In the genomic region with DNA sequence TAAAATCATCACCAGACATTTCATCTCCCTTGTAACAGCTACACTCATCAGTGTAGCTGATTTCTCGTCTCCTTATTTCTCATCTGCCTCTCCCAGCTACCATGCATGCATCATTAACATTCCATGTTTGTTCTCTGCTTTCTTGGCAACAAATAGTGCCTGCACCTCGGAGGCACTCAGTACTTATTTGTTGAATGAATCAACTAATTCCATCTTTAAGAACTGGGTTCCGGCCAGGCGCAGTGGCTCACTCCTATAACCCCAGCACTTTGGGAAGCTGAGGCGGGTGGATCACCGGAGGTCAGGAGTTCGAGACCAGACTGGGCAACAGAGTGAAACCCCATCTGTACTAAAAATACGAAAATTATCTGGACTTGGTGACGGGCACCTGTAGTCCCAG, we compare ENCODE assay signal across 24 cellular contexts.
"Had no signal": no experiment of that assay in that cellular context is flagged by ENCODE, and none has a peak within 500 bp of the region (broad histone marks: within the 10 kb centered on the region; RNA-seq: fewer than 3 reads in every experiment).

No MANE protein-coding gene starts in this region.

- H3K27ac ChIP-seq: dorsolateral prefrontal cortex, hepatocyte, neural progenitor cell, ovary, suprapubic skin, thyroid gland, upper lobe of left lung, uterus had no signal

- H3K9ac ChIP-seq: neural progenitor cell had no signal

- H3K36me3 ChIP-seq: neural progenitor cell, ovary, suprapubic skin, thyroid gland, upper lobe of left lung, uterus had no signal

- H3K9me3 ChIP-seq: ovary, suprapubic skin, thyroid gland, upper lobe of left lung, uterus had no signal

- H3K4me3 ChIP-seq: dorsolateral prefrontal cortex, hepatocyte, lung, neural progenitor cell, ovary, smooth muscle cell, suprapubic skin, thyroid gland, upper lobe of left lung, uterus had no signal

- H3K4me1 ChIP-seq: uterus had no signal

- H3K27me3 ChIP-seq: hepatocyte, ovary, thyroid gland, upper lobe of left lung, uterus had no signal

- ATAC-seq: left colon; left ventricle myocardium superior; natural killer cell treated with Interleukin-12 subunit alpha and Interleukin-12 subunit beta and Interleukin-15 and Interleukin-18, amount 100 ng/mL, for 72 hours; right cardiac atrium; stimulated activated effector memory CD8-positive, alpha-beta T cell treated with anti-CD3 and anti-CD28 coated beads, Interleukin-12 subunit alpha, Interleukin-12 subunit beta, amount 100 ng/mL, for 72 hours; stimulated activated naive CD8-positive, alpha-beta T cell treated with anti-CD3 and anti-CD28 coated beads, Interleukin-15, Interleukin-2, amounts not matched to agents 100 U/mL and 50 U/mL, for 24 hours had no signal

- H3K4me2 ChIP-seq: hepatocyte, neural progenitor cell, smooth muscle cell had no signal

- DNase-seq: dorsolateral prefrontal cortex; effector CD8-positive, alpha-beta T cell; foreskin melanocyte; head of caudate nucleus; left colon; left ventricle myocardium superior; mesenchymal stem cell; midbrain; nucleus accumbens; ovary; right cardiac atrium; stimulated activated CD4-positive, alpha-beta T cell treated with anti-CD3 and anti-CD28 coated beads, Interleukin-4, amount 100 ng/mL, for 1 hour; stimulated activated CD8-positive, alpha-beta memory T cell treated with anti-CD3 and anti-CD28 coated beads, Interleukin-4, amount 100 ng/mL, for 48 hours; stimulated activated naive CD8-positive, alpha-beta T cell treated with anti-CD3 and anti-CD28 coated beads, Interleukin-15, Interleukin-2, amounts not matched to agents 100 U/mL and 50 U/mL, for 24 hours; thyroid gland; upper lobe of left lung; uterus had no signal

- H2AFZ ChIP-seq: hepatocyte, neural progenitor cell had no signal

- H3K79me2 ChIP-seq: hepatocyte had no signal
